ENCODE assay signal across 23 cellular contexts in the genomic region with DNA sequence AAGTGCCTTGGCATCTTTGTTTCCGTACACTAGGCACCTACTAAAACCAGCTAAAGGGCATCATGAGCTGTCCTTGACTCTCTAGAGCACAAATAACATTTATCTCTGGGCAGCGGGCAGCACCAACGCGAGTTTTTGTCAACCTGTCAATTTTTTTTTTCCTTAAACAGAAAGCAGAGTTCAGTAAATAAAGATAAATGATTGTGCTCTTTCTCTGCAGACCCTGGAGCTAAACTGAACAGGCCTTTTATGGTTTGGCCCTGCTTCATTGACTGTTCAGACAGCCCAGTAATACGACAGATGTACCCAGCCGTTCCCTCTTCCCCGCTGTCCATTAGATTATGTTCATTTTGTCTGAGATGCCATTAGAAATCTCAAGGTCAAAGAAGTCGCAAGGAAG.
"Had no signal": no experiment of that assay in that cellular context is flagged by ENCODE, and none has a peak within 500 bp of the region (broad histone marks: within the 10 kb centered on the region; RNA-seq: fewer than 3 reads in every experiment).

No MANE protein-coding gene starts in this region.

- H3K27ac Mint-ChIP-seq: activated CD4-positive, alpha-beta T cell treated with anti-CD3 and anti-CD28 coated beads for 36 hours; activated CD4-positive, alpha-beta T cell treated with anti-CD3 and anti-CD28 coated beads, Interleukin-2, amount 10 ng/mL, durations not matched to agents 7 days and 5 days; activated CD8-positive, alpha-beta T cell treated with anti-CD3 and anti-CD28 coated beads, Interleukin-2, amount 10 ng/mL, durations not matched to agents 7 days and 5 days; activated naive CD4-positive, alpha-beta T cell treated with anti-CD3 and anti-CD28 coated beads, Interleukin-2, amount 50 U/mL, for 24 hours; activated naive CD8-positive, alpha-beta T cell treated with anti-CD3 and anti-CD28 coated beads, Interleukin-2, amount 10 ng/mL, durations not matched to agents 7 days and 5 days; activated T-cell treated with anti-CD3 and anti-CD28 coated beads, Interleukin-2, amount 50 U/mL, for 24 hours; activated T-helper 2 cell treated with anti-CD3 and anti-CD28 coated beads, Interferon-gamma antibody, Interleukin-2, Interleukin-4, amounts not matched to agents 10 μg/mL and 5 μg/mL and 100 μg/mL, durations not matched to agents 14 hours and 24 hours and 36 hours had no signal

- DNase-seq: activated CD4-positive, alpha-beta T cell treated with anti-CD3 and anti-CD28 coated beads for 36 hours; activated CD4-positive, alpha-beta T cell treated with anti-CD3 and anti-CD28 coated beads, Interleukin-2, amount 10 ng/mL, durations not matched to agents 7 days and 5 days; activated CD4-positive, alpha-beta T cell treated with anti-CD3 and anti-CD28 coated beads, Interleukin-2, amount 50 U/mL, for 48 hours; activated CD8-positive, alpha-beta T cell treated with anti-CD3 and anti-CD28 coated beads, Interleukin-2, amount 10 ng/mL, durations not matched to agents 7 days and 5 days; activated gamma-delta T cell; activated naive CD4-positive, alpha-beta T cell treated with Interleukin-2 at 50 U/mL for 16 hours; activated naive CD8-positive, alpha-beta T cell treated with anti-CD3 and anti-CD28 coated beads, Interleukin-2, amount 10 ng/mL, durations not matched to agents 7 days and 5 days; activated T-cell treated with anti-CD3 and anti-CD28 coated beads, Interleukin-2, amount 50 U/mL, for 24 hours; amygdala; IMR-90; NCI-H1105; NCI-H1436 treated with DMSO at 0.1 percent for 48 hours; NCI-H2081; NCI-H446; SHP77 treated with DMSO at 0.1 percent for 48 hours; T1000 had no signal

- H3K27me3 Mint-ChIP-seq: activated CD4-positive, alpha-beta T cell treated with anti-CD3 and anti-CD28 coated beads for 36 hours; activated CD4-positive, alpha-beta T cell treated with anti-CD3 and anti-CD28 coated beads, Interleukin-2, amount 10 ng/mL, durations not matched to agents 7 days and 5 days; activated naive CD4-positive, alpha-beta T cell treated with anti-CD3 and anti-CD28 coated beads, Interleukin-2, amount 50 U/mL, for 24 hours; activated naive CD8-positive, alpha-beta T cell treated with anti-CD3 and anti-CD28 coated beads, Interleukin-2, amount 10 ng/mL, durations not matched to agents 7 days and 5 days; activated T-cell treated with anti-CD3 and anti-CD28 coated beads, Interleukin-2, amount 50 U/mL, for 24 hours; central memory CD8-positive, alpha-beta T cell had no signal

- H3K9me3 Mint-ChIP-seq: activated CD4-positive, alpha-beta T cell treated with anti-CD3 and anti-CD28 coated beads, Interleukin-2, amount 10 ng/mL, durations not matched to agents 7 days and 5 days; activated naive CD8-positive, alpha-beta T cell treated with anti-CD3 and anti-CD28 coated beads, Interleukin-2, amount 10 ng/mL, durations not matched to agents 7 days and 5 days; activated T-helper 2 cell treated with anti-CD3 and anti-CD28 coated beads, Interferon-gamma antibody, Interleukin-2, Interleukin-4, amounts not matched to agents 10 μg/mL and 5 μg/mL and 100 μg/mL, durations not matched to agents 14 hours and 24 hours and 36 hours had no signal

- H3K4me3 Mint-ChIP-seq: activated CD4-positive, alpha-beta T cell treated with anti-CD3 and anti-CD28 coated beads for 36 hours; activated CD4-positive, alpha-beta T cell treated with anti-CD3 and anti-CD28 coated beads, Interleukin-2, amount 10 ng/mL, durations not matched to agents 7 days and 5 days; activated CD8-positive, alpha-beta T cell treated with anti-CD3 and anti-CD28 coated beads, Interleukin-2, amount 10 ng/mL, durations not matched to agents 7 days and 5 days; activated naive CD4-positive, alpha-beta T cell treated with anti-CD3 and anti-CD28 coated beads, Interleukin-2, amount 50 U/mL, for 24 hours; activated naive CD8-positive, alpha-beta T cell treated with anti-CD3 and anti-CD28 coated beads, Interleukin-2, amount 10 ng/mL, durations not matched to agents 7 days and 5 days; activated T-cell treated with anti-CD3 and anti-CD28 coated beads, Interleukin-2, amount 50 U/mL, for 24 hours; central memory CD8-positive, alpha-beta T cell had no signal

- H3K4me3 ChIP-seq: ascending aorta, cardiac muscle cell, K562, SJSA1 had no signal

- H3K27ac ChIP-seq: ascending aorta, cardiac muscle cell, SJSA1 had no signal

- H3K4me1 Mint-ChIP-seq: activated CD4-positive, alpha-beta T cell treated with anti-CD3 and anti-CD28 coated beads for 36 hours; activated CD4-positive, alpha-beta T cell treated with anti-CD3 and anti-CD28 coated beads, Interleukin-2, amount 10 ng/mL, durations not matched to agents 7 days and 5 days; activated naive CD4-positive, alpha-beta T cell treated with anti-CD3 and anti-CD28 coated beads, Interleukin-2, amount 50 U/mL, for 24 hours; activated naive CD8-positive, alpha-beta T cell treated with anti-CD3 and anti-CD28 coated beads, Interleukin-2, amount 10 ng/mL, durations not matched to agents 7 days and 5 days; central memory CD8-positive, alpha-beta T cell had no signal

- H3K36me3 Mint-ChIP-seq: activated naive CD4-positive, alpha-beta T cell treated with anti-CD3 and anti-CD28 coated beads, Interleukin-2, amount 50 U/mL, for 24 hours; activated naive CD8-positive, alpha-beta T cell treated with anti-CD3 and anti-CD28 coated beads, Interleukin-2, amount 10 ng/mL, durations not matched to agents 7 days and 5 days had no signal
